ENCODE assay signal across 24 cellular contexts in the genomic region with DNA sequence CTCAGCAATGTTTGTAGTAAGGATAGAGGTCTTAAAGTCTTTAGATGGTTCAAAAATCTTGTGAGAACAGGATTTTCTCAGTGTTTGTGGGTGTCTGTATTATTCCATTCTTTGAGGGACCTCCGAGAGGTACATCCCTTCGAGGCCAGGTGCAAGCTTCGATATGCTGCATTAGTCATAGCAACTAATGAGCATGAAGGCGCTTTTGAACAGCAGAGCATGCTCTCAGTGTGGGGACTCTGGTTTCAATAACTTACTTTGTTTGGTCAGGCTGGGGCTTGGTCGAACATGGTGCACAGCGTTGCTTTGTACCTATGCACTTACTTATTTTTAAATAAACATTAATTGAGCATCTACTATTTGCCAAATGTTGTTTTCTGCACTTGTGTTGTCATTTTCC.
"Had no signal": no experiment of that assay in that cellular context is flagged by ENCODE, and none has a peak within 500 bp of the region (broad histone marks: within the 10 kb centered on the region; RNA-seq: fewer than 3 reads in every experiment).

No MANE protein-coding gene starts in this region.

- H3K27me3 ChIP-seq: foreskin keratinocyte, hepatocyte, neural progenitor cell, pancreas, testis, tibial nerve had no signal

- H3K4me1 ChIP-seq: pancreas had no signal

- H3K27ac ChIP-seq: coronary artery, foreskin keratinocyte, hepatocyte, left ventricle myocardium inferior, lower lobe of right lung, neural progenitor cell, pancreas, testis, tibial nerve had no signal

- H3K27me3 Mint-ChIP-seq: memory B cell had no signal

- H3K9me3 ChIP-seq: left ventricle myocardium inferior, lower lobe of right lung, pancreas, testis, tibial nerve had no signal

- H3K4me3 Mint-ChIP-seq: endodermal cell; memory B cell; mesothelial cell of epicardium; natural killer cell treated with Interleukin-12 subunit alpha and Interleukin-12 subunit beta and Interleukin-15 and Interleukin-18, amount 100 ng/mL, for 72 hours; neural progenitor cell; stimulated activated naive B cell treated with anti-CD40 and anti-IgM and Interleukin-4, amounts not matched to agents 10 μg/mL and 1 μg/mL and 100 μg/mL, for 72 hours; stimulated activated naive CD8-positive, alpha-beta T cell treated with anti-CD3 and anti-CD28 coated beads, Interleukin-15, amount 100 ng/mL, for 72 hours had no signal

- H3K27ac Mint-ChIP-seq: endodermal cell; memory B cell; mesothelial cell of epicardium; neural progenitor cell; progenitor cell of endocrine pancreas; stimulated activated naive B cell treated with anti-CD40 and anti-IgM and Interleukin-4, amounts not matched to agents 10 μg/mL and 1 μg/mL and 100 μg/mL, for 72 hours; stimulated activated naive CD8-positive, alpha-beta T cell treated with anti-CD3 and anti-CD28 coated beads, Interleukin-15, amount 100 ng/mL, for 72 hours had no signal

- H3K4me2 ChIP-seq: hepatocyte, neural progenitor cell had no signal

- H3K36me3 ChIP-seq: left ventricle myocardium inferior, lower lobe of right lung, neural progenitor cell, pancreas, tibial nerve had no signal

- ATAC-seq: foreskin keratinocyte; left cardiac atrium; lower lobe of right lung; pancreas; right cardiac atrium; stimulated activated naive B cell treated with anti-CD40 and anti-IgM and Interleukin-4, amounts not matched to agents 10 μg/mL and 1 μg/mL and 100 μg/mL, for 72 hours; stimulated activated naive CD8-positive, alpha-beta T cell treated with anti-CD3 and anti-CD28 coated beads, Interleukin-15, amount 100 ng/mL, for 72 hours had no signal

- H3K36me3 Mint-ChIP-seq: memory B cell, mesothelial cell of epicardium, neural progenitor cell had no signal

- H3K9ac ChIP-seq: neural progenitor cell had no signal

- H3K79me2 ChIP-seq: hepatocyte had no signal

- H3K4me3 ChIP-seq: coronary artery, hepatocyte, left ventricle myocardium inferior, lower lobe of right lung, neural progenitor cell, pancreas, testis, tibial nerve had no signal

- DNase-seq: effector CD4-positive, alpha-beta T cell; endodermal cell; erythroblast; foreskin keratinocyte; head of caudate nucleus; kidney; left cardiac atrium; left ventricle myocardium inferior; lower lobe of right lung; nucleus accumbens; pancreas; right cardiac atrium; stimulated activated CD4-positive, alpha-beta T cell treated with anti-CD3 and anti-CD28 coated beads, Interleukin-4, amount 100 ng/mL, for 4 hours; stimulated activated naive B cell treated with anti-CD40 and anti-IgM and Interleukin-4, amounts not matched to agents 10 μg/mL and 1 μg/mL and 100 μg/mL, for 72 hours; stimulated activated naive CD8-positive, alpha-beta T cell treated with anti-CD3 and anti-CD28 coated beads, Interleukin-15, amount 100 ng/mL, for 72 hours; testis had no signal

- H2AFZ ChIP-seq: hepatocyte, neural progenitor cell had no signal

- H3K9me3 Mint-ChIP-seq: endodermal cell, neural progenitor cell had no signal
